ENCODE assay signal across 21 cellular contexts in the genomic region with DNA sequence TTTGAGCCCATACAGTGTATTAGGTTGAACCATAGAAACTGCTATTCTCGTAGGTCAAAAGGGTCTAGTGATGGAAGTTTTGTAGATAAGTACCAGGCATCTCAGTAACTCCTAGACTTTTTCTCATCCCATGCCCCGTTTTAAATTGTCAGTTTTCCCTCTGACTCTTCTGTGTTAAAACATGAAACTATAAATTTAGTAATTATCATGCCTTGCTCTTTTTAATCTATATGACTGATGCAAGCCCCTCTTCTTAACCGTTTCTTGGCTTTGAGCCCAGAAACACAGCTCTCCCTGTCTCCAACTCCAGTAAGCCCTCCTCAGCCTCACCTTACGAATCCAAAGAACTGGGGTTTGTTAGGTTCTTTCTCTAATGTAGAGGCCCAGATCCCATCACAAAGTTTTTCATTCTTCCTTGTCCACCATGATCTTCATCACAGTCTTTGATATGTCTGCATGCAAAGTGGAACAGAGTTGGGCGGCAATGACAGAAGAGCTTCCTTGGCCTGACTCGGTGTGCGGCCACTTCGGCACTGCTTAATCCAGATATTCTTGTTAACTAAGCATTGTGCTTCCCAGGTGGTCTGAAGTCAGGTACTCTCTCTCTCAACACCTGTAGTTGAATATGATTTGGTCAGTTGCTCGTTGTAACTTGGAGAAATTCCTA. TPM values are rescaled to one million over a fixed set of nuclear protein-coding genes. Genes with fewer than 3 reads are reported as not detected.
DNase-seq lines count a peak whose midpoint lies in the region; FAIRE-seq and TF ChIP-seq lines count a peak whose summit lies in the region.
"Had no signal": no experiment of that assay in that cellular context is flagged by ENCODE, and none has a peak within 500 bp of the region (broad histone marks: within the 10 kb centered on the region; RNA-seq: fewer than 3 reads in every experiment).

No MANE protein-coding gene starts in this region.

- DNase-seq in NCI-H82 (lab: John Stamatoyannopoulos, UW) = peak; percentile 24
- no peak for DNase-seq in NCI-H82 treated with DMSO at 0.1 percent for 48 hours (lab: John Stamatoyannopoulos, UW; ENCODE audit: unreplicated experiment)
- DNase-seq in NCI-H69 (lab: John Stamatoyannopoulos, UW) = peak; percentile 29
- no peak for DNase-seq in endothelial cell of umbilical vein (ENCODE audit: low read depth, low spot score)
- no peak for DNase-seq in osteocyte (ENCODE audit: extremely low spot score, unreplicated experiment)
- no peak for DNase-seq in SIG-M5 treated with dmso at 0.1 percent for 504 hours (lab: John Stamatoyannopoulos, UW; ENCODE audit: unreplicated experiment)
- DNase-seq in CD8-positive, alpha-beta memory T cell = no peak
- DNase-seq in activated T-helper 1 cell treated with anti-CD3 and anti-CD28 coated beads, Interleukin-12 subunit alpha, Interleukin-12 subunit beta, Interleukin-2, Interleukin-4 antibody, amounts not matched to agents 30 ng/mL and 10 ng/mL and 1 ng/mL, durations not matched to agents 14 hours and 24 hours and 36 hours (ENCODE audit: low spot score) = no peak
- DNase-seq: COR-L47, DMS53, Kasumi-1, MM.1S, NCI-H1092 treated with DMSO at 0.1 percent for 48 hours, NCI-H1694 treated with DMSO at 0.1 percent for 48 hours, NCI-H2107, NCI-H446, NCI-H748 treated with DMSO at 0.1 percent for 48 hours, T-cell had no signal

- peaks cover 38% of the 10 kb centered on the region for H3K36me3 Mint-ChIP-seq in osteocyte (ENCODE audit: unreplicated experiment)
- peaks cover 0 to 14% (median 3%) of the 10 kb centered on the region in 3 donors for H3K36me3 Mint-ChIP-seq in CD8-positive, alpha-beta memory T cell
- no peaks in the 10 kb centered on the region for H3K36me3 Mint-ChIP-seq in activated T-helper 1 cell treated with anti-CD3 and anti-CD28 coated beads, Interleukin-12 subunit alpha, Interleukin-12 subunit beta, Interleukin-2, Interleukin-4 antibody, amounts not matched to agents 30 ng/mL and 10 ng/mL and 1 ng/mL, durations not matched to agents 14 hours and 24 hours and 36 hours (ENCODE audit: low read depth)

- peaks cover 51% of the 10 kb centered on the region for H3K4me1 Mint-ChIP-seq in osteocyte (ENCODE audit: unreplicated experiment)
- H3K4me1 Mint-ChIP-seq in CD8-positive, alpha-beta memory T cell = peaks cover 0 to 5% (median 0%) of the 10 kb centered on the region in 3 donors
- no peaks in the 10 kb centered on the region for H3K4me1 Mint-ChIP-seq in activated T-helper 1 cell treated with anti-CD3 and anti-CD28 coated beads, Interleukin-12 subunit alpha, Interleukin-12 subunit beta, Interleukin-2, Interleukin-4 antibody, amounts not matched to agents 30 ng/mL and 10 ng/mL and 1 ng/mL, durations not matched to agents 14 hours and 24 hours and 36 hours (ENCODE audit: low read depth)

- H3K9me3 ChIP-seq in endothelial cell of umbilical vein (replicated peaks; ENCODE audit: control insufficient read depth, insufficient read depth, low read length) = no peaks in the 10 kb centered on the region
- H3K9me3 ChIP-seq in CD8-positive, alpha-beta memory T cell (ENCODE audit: low read length) = no peaks in the 10 kb centered on the region
- H3K9me3 ChIP-seq: A549 had no signal

- no peak for TF ChIP-seq POLR2A in endothelial cell of umbilical vein (IDR thresholded peaks at IDR 0.05; ENCODE audit: low read depth, low read length)

- H2AFZ ChIP-seq in endothelial cell of umbilical vein (ENCODE audit: low read depth, low read length) = no peak overlapping the region

- intact Hi-C loops in endothelial cell of umbilical vein (cut with micrococcal nuclease) = loop anchor here (5.0 kb wide), 1 partner anchor 268 kb away; no protein-coding TSS in a partner anchor
- intact Hi-C loops in activated T-helper 1 cell treated with anti-CD3 and anti-CD28 coated beads, Interleukin-12 subunit alpha, Interleukin-12 subunit beta, Interleukin-2, Interleukin-4 antibody, amounts not matched to agents 30 ng/mL and 10 ng/mL and 1 ng/mL, durations not matched to agents 14 hours and 24 hours and 36 hours (cut with micrococcal nuclease) = no loop called here

- no peak overlapping the region for H3K27ac ChIP-seq in endothelial cell of umbilical vein (ENCODE audit: insufficient read depth, low read depth, low read length)
- H3K27ac ChIP-seq in CD8-positive, alpha-beta memory T cell (ENCODE audit: low read depth, low read length) = no peak overlapping the region
- H3K27ac ChIP-seq: A549, C4-2B, SK-N-MC had no signal

- CTCF ChIA-PET in endothelial cell of umbilical vein (lab: Charles Lee) = interaction anchor here (0.5 to 6.6 kb wide), 5 partner anchors 24 to 1564 kb away, joined by 3 to 94 read pairs (median 3); a partner anchor contains a TSS
- CTCF ChIA-PET in CD8-positive, alpha-beta memory T cell (lab: Charles Lee) = interaction anchor here (1.3 to 4.6 kb wide), 3 partner anchors 16 to 26 kb away, joined by 3 to 19 read pairs (median 18); no protein-coding TSS in a partner anchor

- no peak overlapping the region for H3K4me3 Mint-ChIP-seq in osteocyte (ENCODE audit: unreplicated experiment)
- H3K4me3 Mint-ChIP-seq in CD8-positive, alpha-beta memory T cell = no peak overlapping the region
- H3K4me3 Mint-ChIP-seq in activated T-helper 1 cell treated with anti-CD3 and anti-CD28 coated beads, Interleukin-12 subunit alpha, Interleukin-12 subunit beta, Interleukin-2, Interleukin-4 antibody, amounts not matched to agents 30 ng/mL and 10 ng/mL and 1 ng/mL, durations not matched to agents 14 hours and 24 hours and 36 hours = no peak overlapping the region
- H3K4me3 Mint-ChIP-seq: T-cell had no signal

- H3K9me1 ChIP-seq in endothelial cell of umbilical vein (replicated peaks; ENCODE audit: control insufficient read depth, extremely low read depth, insufficient read depth, low read length) = no peaks in the 10 kb centered on the region

- H3K9ac ChIP-seq in endothelial cell of umbilical vein (replicated peaks; ENCODE audit: extremely low read depth, insufficient read depth, low read length) = no peak overlapping the region

- no peaks in the 10 kb centered on the region for H3K27me3 Mint-ChIP-seq in osteocyte (ENCODE audit: unreplicated experiment)
- H3K27me3 Mint-ChIP-seq in CD8-positive, alpha-beta memory T cell = peaks cover 0 to under 1% of the 10 kb centered on the region in 2 donors
- H3K27me3 Mint-ChIP-seq in activated T-helper 1 cell treated with anti-CD3 and anti-CD28 coated beads, Interleukin-12 subunit alpha, Interleukin-12 subunit beta, Interleukin-2, Interleukin-4 antibody, amounts not matched to agents 30 ng/mL and 10 ng/mL and 1 ng/mL, durations not matched to agents 14 hours and 24 hours and 36 hours (ENCODE audit: insufficient read depth) = peaks cover 6% of the 10 kb centered on the region
- H3K27me3 Mint-ChIP-seq: T-cell had no signal

- POLR2A ChIA-PET in endothelial cell of umbilical vein (lab: Charles Lee) = no interaction called here
- POLR2A ChIA-PET in CD8-positive, alpha-beta memory T cell (lab: Charles Lee) = no interaction called here

- peak overlapping the region; percentile 68 for H3K27ac Mint-ChIP-seq in osteocyte (ENCODE audit: unreplicated experiment)
- H3K27ac Mint-ChIP-seq in CD8-positive, alpha-beta memory T cell = no peak overlapping the region
- H3K27ac Mint-ChIP-seq in activated T-helper 1 cell treated with anti-CD3 and anti-CD28 coated beads, Interleukin-12 subunit alpha, Interleukin-12 subunit beta, Interleukin-2, Interleukin-4 antibody, amounts not matched to agents 30 ng/mL and 10 ng/mL and 1 ng/mL, durations not matched to agents 14 hours and 24 hours and 36 hours = no peak overlapping the region
- H3K27ac Mint-ChIP-seq: T-cell had no signal

- H3K79me2 ChIP-seq in endothelial cell of umbilical vein (ENCODE audit: control insufficient read depth, insufficient read depth, low read length) = peaks cover 45% of the 10 kb centered on the region

- BruUV-seq in endothelial cell of umbilical vein (replicated peaks; lab: Mats Ljungman, UMichigan) = TSS peak; percentile 8

- H3K4me3 ChIP-seq in endothelial cell of umbilical vein (replicated peaks in 1 of 3; ENCODE audit: insufficient read depth in 1 of 3, low read depth in 1 of 3, low read length in 3 of 3) = no peak overlapping the region
- no peak overlapping the region for H3K4me3 ChIP-seq in CD8-positive, alpha-beta memory T cell (ENCODE audit: low read length)
- H3K4me3 ChIP-seq: A549, SK-N-MC had no signal

- dilution Hi-C loops in endothelial cell of umbilical vein (cut with MboI; ENCODE audit: extremely low pct_ligation_motif_present, low sequenced_read_pairs) = no loop called here

- H3K27me3 ChIP-seq in endothelial cell of umbilical vein (ENCODE audit: control insufficient read depth in 2 of 2, insufficient read depth in 2 of 2, low read length in 2 of 2) = no peaks in the 10 kb centered on the region
- no peaks in the 10 kb centered on the region for H3K27me3 ChIP-seq in CD8-positive, alpha-beta memory T cell (ENCODE audit: insufficient read depth, low read length, poor library complexity, severe bottlenecking)

- TF ChIP-seq CTCF in endothelial cell of umbilical vein (IDR thresholded peaks at IDR 0.05; ENCODE audit: extremely low read depth in 1 of 2, insufficient read depth in 1 of 2, low read depth in 1 of 2, low read length in 2 of 2) (no peak), osteocyte (IDR thresholded peaks at IDR 0.05) (no peak)

- H3K36me3 ChIP-seq in endothelial cell of umbilical vein (ENCODE audit: control insufficient read depth in 2 of 2, extremely low read depth in 1 of 2, insufficient read depth in 2 of 2, low read length in 2 of 2) = peaks cover 8% of the 10 kb centered on the region in 2 experiments
- no peaks in the 10 kb centered on the region for H3K36me3 ChIP-seq in CD8-positive, alpha-beta memory T cell (ENCODE audit: insufficient read depth, low read length)

- H3K4me2 ChIP-seq in endothelial cell of umbilical vein (ENCODE audit: insufficient read depth, low read length) = no peak overlapping the region
- H3K4me2 ChIP-seq: A549 had no signal

- no peaks in the 10 kb centered on the region for H4K20me1 ChIP-seq in endothelial cell of umbilical vein (replicated peaks; ENCODE audit: control insufficient read depth, extremely low read depth, insufficient read depth, low read length)

- H3K9me3 Mint-ChIP-seq in osteocyte (ENCODE audit: unreplicated experiment) = no peaks in the 10 kb centered on the region
- no peaks in the 10 kb centered on the region for H3K9me3 Mint-ChIP-seq in CD8-positive, alpha-beta memory T cell
- no peaks in the 10 kb centered on the region for H3K9me3 Mint-ChIP-seq in activated T-helper 1 cell treated with anti-CD3 and anti-CD28 coated beads, Interleukin-12 subunit alpha, Interleukin-12 subunit beta, Interleukin-2, Interleukin-4 antibody, amounts not matched to agents 30 ng/mL and 10 ng/mL and 1 ng/mL, durations not matched to agents 14 hours and 24 hours and 36 hours
- H3K9me3 Mint-ChIP-seq: T-cell had no signal

- H3K4me1 ChIP-seq in endothelial cell of umbilical vein (ENCODE audit: control insufficient read depth, extremely low read depth, insufficient read depth, low read length) = no peaks in the 10 kb centered on the region
- no peaks in the 10 kb centered on the region for H3K4me1 ChIP-seq in CD8-positive, alpha-beta memory T cell (ENCODE audit: insufficient read depth, low read length)

- no peak for FAIRE-seq in endothelial cell of umbilical vein (lab: Jason Lieb, UNC)
- FAIRE-seq: A549 had no signal

RNA-seq across cellular contexts. Expression of a gene that starts 21.1 kb away (rescaled TPM):
- total RNA-seq in endothelial cell of umbilical vein (27.5 and 31.3 TPM in 2 replicates), osteocyte (111 and 116 TPM in 2 replicates)
- 15.0 and 16.2 TPM in 2 replicates for polyA plus RNA-seq in endothelial cell of umbilical vein
- polyA plus RNA-seq in endothelial cell of umbilical vein (2011; cell fraction: cytosol; rRNA removed) = 13.5 and 14.2 TPM in 2 replicates
- 29.2 and 29.3 TPM in 2 replicates for polyA plus RNA-seq in endothelial cell of umbilical vein (2011; cell fraction: nucleus; rRNA removed)
- 11.3 and 14.2 TPM in 2 replicates for polyA plus RNA-seq in endothelial cell of umbilical vein (2012)
- polyA minus RNA-seq in endothelial cell of umbilical vein = 32.2 and 38.1 TPM in 2 replicates
- polyA minus RNA-seq in endothelial cell of umbilical vein (2011; cell fraction: cytosol; rRNA and poly(A)+ RNA removed) = 13.5 TPM
- polyA minus RNA-seq in endothelial cell of umbilical vein (2011; cell fraction: nucleus; rRNA and poly(A)+ RNA removed) = 60.5 and 67.9 TPM in 2 replicates
- 1 to 10 TPM; 5.1 to 5.2 TPM for total RNA-seq in CD8-positive, alpha-beta memory T cell
- 2.1 TPM for polyA plus RNA-seq in CD8-positive, alpha-beta memory T cell
- total RNA-seq in activated T-helper 1 cell treated with anti-CD3 and anti-CD28 coated beads, Interleukin-12 subunit alpha, Interleukin-12 subunit beta, Interleukin-2, Interleukin-4 antibody, amounts not matched to agents 30 ng/mL and 10 ng/mL and 1 ng/mL, durations not matched to agents 14 hours and 24 hours and 36 hours = 0.29 and 0.39 TPM in 2 replicates

Comparison
In these comparisons a context has a peak if more than half of its experiments do, and no peak if none do; other contexts are left out.
1. DNase-seq: peak in NCI-H82 (single experiment) and NCI-H69 (single experiment); none in NCI-H82 treated with DMSO at 0.1 percent for 48 hours (single experiment), endothelial cell of umbilical vein (single experiment), osteocyte (single experiment), SIG-M5 treated with dmso at 0.1 percent for 504 hours (single experiment), CD8-positive, alpha-beta memory T cell (0 of 5) and activated T-helper 1 cell treated with anti-CD3 and anti-CD28 coated beads, Interleukin-12 subunit alpha, Interleukin-12 subunit beta, Interleukin-2, Interleukin-4 antibody, amounts not matched to agents 30 ng/mL and 10 ng/mL and 1 ng/mL, durations not matched to agents 14 hours and 24 hours and 36 hours (single experiment).